11 cellular contexts compared by ENCODE assay signal in genomic region chr22:19035474-19036228, GRCh38.
A peak's percentile ranks its signal among the peaks of the same experiment; 100 is the strongest.
DNase-seq lines count a peak whose midpoint lies in the region; ATAC-seq and TF ChIP-seq lines count a peak whose summit lies in the region.
"Had no signal": no experiment of that assay in that cellular context is flagged by ENCODE, and none has a peak within 500 bp of the region (broad histone marks: within the 10 kb centered on the region; RNA-seq: fewer than 3 reads in every experiment).

No MANE protein-coding gene starts in this region.

- no peak for DNase-seq in GM13977 (ENCODE audit: low spot score)
- peak; percentile 31 for DNase-seq in NCI-H1436 treated with DMSO at 0.1 percent for 48 hours (lab: John Stamatoyannopoulos, UW)
- DNase-seq in body of pancreas: no peak
- no peak for DNase-seq in naive thymus-derived CD4-positive, alpha-beta T cell
- no peak for DNase-seq in DMS114 treated with DMSO at 0.1 percent for 48 hours (lab: John Stamatoyannopoulos, UW; ENCODE audit: unreplicated experiment)
- no peak for DNase-seq in activated CD4-positive, alpha-beta T cell treated with anti-CD3 and anti-CD28 coated beads, Interleukin-2, amount 10 ng/mL, durations not matched to agents 24 days and 14 days
- DNase-seq in stimulated activated CD4-positive, alpha-beta T cell treated with anti-CD3 and anti-CD28 coated beads, Interleukin-12 subunit alpha, Interleukin-12 subunit beta, amount 100 ng/mL, for 4 hours: no peak
- DNase-seq: cerebellar nuclear complex, NCI-H187 treated with DMSO at 0.1 percent for 48 hours, testis had no signal

- peaks cover 0 to 8% (median 0%) of the 10 kb centered on the region in 11 donors for H3K9me3 Mint-ChIP-seq in naive thymus-derived CD4-positive, alpha-beta T cell
- no peaks in the 10 kb centered on the region for H3K9me3 Mint-ChIP-seq in activated CD4-positive, alpha-beta T cell treated with anti-CD3 and anti-CD28 coated beads, Interleukin-2, amount 10 ng/mL, durations not matched to agents 24 days and 14 days

- ATAC-seq in body of pancreas: peak; percentile 34
- peak; percentile 24 for ATAC-seq in naive thymus-derived CD4-positive, alpha-beta T cell

- peaks cover 0 to 7% (median 0%) of the 10 kb centered on the region in 5 donors for H3K27me3 Mint-ChIP-seq in naive thymus-derived CD4-positive, alpha-beta T cell
- peaks cover 5% of the 10 kb centered on the region for H3K27me3 Mint-ChIP-seq in activated CD4-positive, alpha-beta T cell treated with anti-CD3 and anti-CD28 coated beads, Interleukin-2, amount 10 ng/mL, durations not matched to agents 24 days and 14 days

- H3K27ac Mint-ChIP-seq in naive thymus-derived CD4-positive, alpha-beta T cell: peak overlapping the region in 1 of 9 donors; percentile 6
- H3K27ac Mint-ChIP-seq in activated CD4-positive, alpha-beta T cell treated with anti-CD3 and anti-CD28 coated beads, Interleukin-2, amount 10 ng/mL, durations not matched to agents 24 days and 14 days: no peak overlapping the region

- in situ Hi-C loops in GM13977 (cut with MboI; ENCODE audit: low pct_unique_long_range_greater_than_20kb, low sequenced_read_pairs, unreplicated experiment): no loop called here

- peaks cover 0 to 11% (median 2%) of the 10 kb centered on the region in 5 donors for H3K36me3 Mint-ChIP-seq in naive thymus-derived CD4-positive, alpha-beta T cell
- peaks cover 4% of the 10 kb centered on the region for H3K36me3 Mint-ChIP-seq in activated CD4-positive, alpha-beta T cell treated with anti-CD3 and anti-CD28 coated beads, Interleukin-2, amount 10 ng/mL, durations not matched to agents 24 days and 14 days (ENCODE audit: low read depth)

- peaks cover 14 to 17% of the 10 kb centered on the region in 2 donors for H3K36me3 ChIP-seq in body of pancreas (replicated peaks in 1 of 2; ENCODE audit: insufficient read depth in 1 of 2, low read depth in 2 of 2)
- peaks cover 0 to 40% (median 0%) of the 10 kb centered on the region in 3 experiments for H3K36me3 ChIP-seq in naive thymus-derived CD4-positive, alpha-beta T cell (ENCODE audit: control insufficient read depth in 2 of 3, insufficient read depth in 3 of 3, low read length in 3 of 3)

- H3K4me3 ChIP-seq in body of pancreas: no peak overlapping the region
- no peak overlapping the region for H3K4me3 ChIP-seq in naive thymus-derived CD4-positive, alpha-beta T cell (ENCODE audit: low read length)
- H3K4me3 ChIP-seq: skin epidermis, testis had no signal

- H3K27ac ChIP-seq in body of pancreas: no peak overlapping the region
- no peak overlapping the region for H3K27ac ChIP-seq in naive thymus-derived CD4-positive, alpha-beta T cell (ENCODE audit: low read depth, low read length)
- H3K27ac ChIP-seq: skin epidermis, testis had no signal

- CTCF ChIA-PET in naive thymus-derived CD4-positive, alpha-beta T cell (lab: Charles Lee): no interaction called here

- no peaks in the 10 kb centered on the region for H3K27me3 ChIP-seq in body of pancreas
- no peaks in the 10 kb centered on the region for H3K27me3 ChIP-seq in naive thymus-derived CD4-positive, alpha-beta T cell (ENCODE audit: control insufficient read depth in 2 of 2, insufficient read depth in 2 of 2, low read length in 2 of 2)
- H3K27me3 ChIP-seq: testis had no signal

- peaks cover 0 to 11% (median 4%) of the 10 kb centered on the region in 7 donors for H3K4me1 Mint-ChIP-seq in naive thymus-derived CD4-positive, alpha-beta T cell
- no peaks in the 10 kb centered on the region for H3K4me1 Mint-ChIP-seq in activated CD4-positive, alpha-beta T cell treated with anti-CD3 and anti-CD28 coated beads, Interleukin-2, amount 10 ng/mL, durations not matched to agents 24 days and 14 days

- peak; percentile 5 for TF ChIP-seq CTCF in GM13977 (IDR thresholded peaks at IDR 0.05; ENCODE audit: extremely low read depth, insufficient read depth, missing control alignments)
- TF ChIP-seq CTCF in body of pancreas (IDR thresholded peaks at IDR 0.05): peak in 4 of 7 experiments; percentile 7 to 24 (median 20)

- 31 to 33% methylated on average over 5 to 14 of the region's 14 CpGs for WGBS in body of pancreas, 2 donors

- H3K4me1 ChIP-seq in body of pancreas: no peaks in the 10 kb centered on the region
- no peaks in the 10 kb centered on the region for H3K4me1 ChIP-seq in naive thymus-derived CD4-positive, alpha-beta T cell (ENCODE audit: control insufficient read depth in 2 of 2, insufficient read depth in 2 of 2, low read length in 2 of 2)
- H3K4me1 ChIP-seq: testis had no signal

- POLR2A ChIA-PET in naive thymus-derived CD4-positive, alpha-beta T cell (lab: Charles Lee): no interaction called here

- no peaks in the 10 kb centered on the region for H3K9me3 ChIP-seq in body of pancreas
- H3K9me3 ChIP-seq in naive thymus-derived CD4-positive, alpha-beta T cell (ENCODE audit: control insufficient read depth in 2 of 3, low read length in 3 of 3): no peaks in the 10 kb centered on the region
- H3K9me3 ChIP-seq: testis had no signal

- TF ChIP-seq POLR2A in body of pancreas (IDR thresholded peaks at IDR 0.05): no peak

- intact Hi-C loops in body of pancreas (cut with DNase I): no loop called here
- intact Hi-C loops in naive thymus-derived CD4-positive, alpha-beta T cell (cut with micrococcal nuclease): no loop called here
- intact Hi-C loops in activated CD4-positive, alpha-beta T cell treated with anti-CD3 and anti-CD28 coated beads, Interleukin-2, amount 10 ng/mL, durations not matched to agents 24 days and 14 days (cut with micrococcal nuclease): no loop called here

- no peak overlapping the region for H3K4me3 Mint-ChIP-seq in naive thymus-derived CD4-positive, alpha-beta T cell
- H3K4me3 Mint-ChIP-seq in activated CD4-positive, alpha-beta T cell treated with anti-CD3 and anti-CD28 coated beads, Interleukin-2, amount 10 ng/mL, durations not matched to agents 24 days and 14 days: no peak overlapping the region
